In genomic region chr16:57244463-57244766, GRCh38 we compare ENCODE assay signal across 1 cellular context.
TF ChIP-seq lines count a peak whose summit lies in the region.

No MANE protein-coding gene starts in this region.

TF ChIP-seq in endothelial cell of umbilical vein, 7 proteins besides CTCF, POLR2A, EP300 and RAD21:
- TF ChIP-seq POLR2AphosphoS5 (IDR thresholded peaks at IDR 0.05; ENCODE audit: insufficient read depth, low read depth, low read length) (no peak), EZH2 (IDR thresholded peaks at IDR 0.05; ENCODE audit: borderline replicate concordance, low read depth, low read length, severe bottlenecking) (no peak), MAX (IDR thresholded peaks at IDR 0.05; ENCODE audit: insufficient read depth, insufficient read length) (no peak), FOS (IDR thresholded peaks at IDR 0.05; ENCODE audit: borderline replicate concordance, insufficient read depth, low read length) (no peak), JUN (IDR thresholded peaks at IDR 0.05; ENCODE audit: borderline replicate concordance, insufficient read depth, insufficient read length, low read depth) (no peak), GATA2 (IDR thresholded peaks at IDR 0.05; ENCODE audit: insufficient read depth, insufficient read length, low read depth, low read length) (no peak), MYC (IDR thresholded peaks at IDR 0.05; ENCODE audit: low read depth, low read length) (no peak)
